ENCODE assay signal across 17 cellular contexts in the genomic region with DNA sequence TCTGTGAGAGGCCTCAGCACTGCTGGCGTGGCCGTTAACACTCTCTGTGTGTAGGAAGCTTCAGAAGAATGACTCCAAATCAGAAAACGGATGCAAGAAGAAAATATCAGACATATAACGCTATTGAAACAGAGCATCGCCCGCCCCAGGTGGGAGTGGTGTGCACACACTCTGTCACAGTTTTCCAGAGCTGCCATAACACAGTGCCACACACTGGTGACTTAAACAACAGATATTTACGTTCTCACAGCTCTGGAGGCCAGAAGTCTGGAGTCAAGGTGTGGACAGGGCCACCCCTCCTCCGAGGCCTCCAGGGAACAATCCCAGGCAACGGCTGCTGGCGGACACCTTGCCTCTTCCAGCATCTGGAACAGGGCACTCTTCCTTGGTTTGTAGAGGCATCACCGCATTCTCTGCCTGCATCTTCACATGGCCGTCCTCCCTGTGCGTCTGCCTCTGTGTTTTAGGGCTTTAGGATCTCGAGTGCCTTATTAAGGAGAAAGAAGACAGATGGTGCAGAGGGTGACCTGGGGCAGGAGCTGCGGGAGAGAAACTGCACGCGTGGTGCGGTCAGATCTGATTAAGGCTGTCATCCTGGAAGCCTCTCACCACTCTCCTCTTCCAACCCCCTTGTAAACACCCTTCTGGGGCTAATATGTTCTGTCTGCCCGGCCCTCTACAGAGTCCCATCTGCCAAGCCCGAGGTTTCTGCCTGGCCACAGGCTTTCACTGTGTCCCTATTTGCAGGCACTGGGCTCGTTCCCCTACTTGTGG.
DNase-seq lines count a peak whose midpoint lies in the region; TF ChIP-seq lines count a peak whose summit lies in the region.
"Had no signal": no experiment of that assay in that cellular context is flagged by ENCODE, and none has a peak within 500 bp of the region (broad histone marks: within the 10 kb centered on the region; RNA-seq: fewer than 3 reads in every experiment).

No MANE protein-coding gene starts in this region.

- H3K27ac Mint-ChIP-seq in neural progenitor cell = peak overlapping the region; percentile 91
- H3K27ac Mint-ChIP-seq: CD4-positive, CD25-positive, alpha-beta regulatory T cell had no signal

- TF ChIP-seq CTCF in neural progenitor cell (IDR thresholded peaks at IDR 0.05) (no peak), GM10248 (IDR thresholded peaks at IDR 0.05; ENCODE audit: control extremely low read depth, extremely low read depth, low read depth, missing control alignments) (no peak)

- no peak overlapping the region for H3K4me3 Mint-ChIP-seq in neural progenitor cell
- H3K4me3 Mint-ChIP-seq: CD4-positive, CD25-positive, alpha-beta regulatory T cell had no signal

- no peaks in the 10 kb centered on the region for H3K79me2 ChIP-seq in neural progenitor cell (ENCODE audit: low read depth)

- DNase-seq in NCI-H82 (lab: John Stamatoyannopoulos, UW) (peak; percentile 98), cerebellar cortex (ENCODE audit: low spot score) (peak; percentile 84), neural progenitor cell (ENCODE audit: low spot score) (no peak), GM10248 (ENCODE audit: extremely low spot score) (no peak), KG1 (lab: John Stamatoyannopoulos, UW) (no peak), NCI-H1417 (lab: John Stamatoyannopoulos, UW) (no peak)
- DNase-seq in activated naive CD4-positive, alpha-beta T cell treated with anti-CD3 and anti-CD28 coated beads, Interleukin-2, amount 50 U/mL, for 16 hours = no peak
- DNase-seq: CD4-positive, CD25-positive, alpha-beta regulatory T cell; DMS153; GDM1; GOT3; HCEC 1CT; MG63; NCI-H1436; NCI-H187 treated with DMSO at 0.1 percent for 48 hours; OCI-M1; SJCRH30 had no signal

- no peaks in the 10 kb centered on the region for H3K9me3 Mint-ChIP-seq in neural progenitor cell

- H3K36me3 Mint-ChIP-seq in neural progenitor cell = peaks cover 36% of the 10 kb centered on the region
- H3K36me3 Mint-ChIP-seq: CD4-positive, CD25-positive, alpha-beta regulatory T cell had no signal

- H2AFZ ChIP-seq in neural progenitor cell (replicated peaks) = no peak overlapping the region

- H3K9ac ChIP-seq in neural progenitor cell = no peak overlapping the region

- no peak overlapping the region for H3K4me3 ChIP-seq in neural progenitor cell
- H3K4me3 ChIP-seq: MG63, SJCRH30 had no signal

- peaks cover 3% of the 10 kb centered on the region for H3K4me1 Mint-ChIP-seq in neural progenitor cell
- H3K4me1 Mint-ChIP-seq: CD4-positive, CD25-positive, alpha-beta regulatory T cell had no signal

- no peaks in the 10 kb centered on the region for H3K36me3 ChIP-seq in neural progenitor cell
- H3K36me3 ChIP-seq: MG63, SJCRH30 had no signal

- H3F3A ChIP-seq in neural progenitor cell (ENCODE audit: low read depth) = no peaks in the 10 kb centered on the region

- H3K27me3 Mint-ChIP-seq in neural progenitor cell (ENCODE audit: insufficient read depth, low read depth) = peaks cover 2% of the 10 kb centered on the region
- H3K27me3 Mint-ChIP-seq: CD4-positive, CD25-positive, alpha-beta regulatory T cell had no signal

- H3K4me2 ChIP-seq in neural progenitor cell = no peak overlapping the region

- no peaks in the 10 kb centered on the region for H3K27me3 ChIP-seq in neural progenitor cell
- H3K27me3 ChIP-seq: MG63, SJCRH30 had no signal

- CTCF ChIA-PET in GM10248 (lab: Yijun Ruan, JAX) = no interaction called here

- no peaks in the 10 kb centered on the region for H3K4me1 ChIP-seq in neural progenitor cell
- H3K4me1 ChIP-seq: SJCRH30 had no signal

- H3K27ac ChIP-seq in neural progenitor cell = no peak overlapping the region
- H3K27ac ChIP-seq: SJCRH30 had no signal

- no peaks in the 10 kb centered on the region for H4K20me1 ChIP-seq in neural progenitor cell (ENCODE audit: low read depth)

- POLR2A ChIA-PET in GM10248 (lab: Yijun Ruan, JAX) = no interaction called here

- no peaks in the 10 kb centered on the region for H3K9me3 ChIP-seq in neural progenitor cell (ENCODE audit: low read depth)
- H3K9me3 ChIP-seq: MG63, SJCRH30 had no signal

Comparison
In these comparisons a context has a peak if more than half of its experiments do, and no peak if none do; other contexts are left out.
1. DNase-seq: peak in NCI-H82 (single experiment) and cerebellar cortex (single experiment); none in neural progenitor cell (single experiment), GM10248 (single experiment), KG1 (single experiment), activated naive CD4-positive, alpha-beta T cell treated with anti-CD3 and anti-CD28 coated beads, Interleukin-2, amount 50 U/mL, for 16 hours (single experiment) and NCI-H1417 (0 of 3).